Comparison of ENCODE assay signal across 24 cellular contexts in the genomic region with DNA sequence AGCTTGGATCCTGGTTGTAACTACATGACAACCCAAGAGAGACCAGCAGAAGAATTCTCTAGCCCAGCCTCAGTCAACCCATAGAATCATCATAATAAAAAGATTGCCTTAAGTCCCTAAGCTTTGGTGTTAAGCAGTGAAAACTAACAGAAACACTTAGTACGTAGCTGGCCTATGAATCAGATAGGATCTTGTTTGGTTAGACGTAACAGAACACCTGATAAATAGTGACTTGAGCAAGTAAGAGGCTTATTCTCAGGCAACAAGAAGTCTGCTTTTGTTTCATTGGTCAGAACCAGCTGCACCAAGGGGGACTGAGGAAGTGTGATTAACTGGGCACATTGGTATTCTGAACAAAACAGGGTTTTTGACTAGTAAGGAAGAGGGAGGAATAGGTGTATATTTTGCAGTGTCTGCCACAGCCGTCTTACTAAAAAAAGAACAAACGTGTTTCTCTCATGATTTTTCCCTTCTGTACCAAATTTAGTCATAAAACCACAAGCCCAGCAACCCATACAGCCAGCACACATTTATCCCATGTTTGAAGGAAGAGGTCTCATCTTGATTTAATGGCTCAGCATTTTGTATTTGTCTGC. TPM values are rescaled to one million over a fixed set of nuclear protein-coding genes. Genes with fewer than 3 reads are reported as not detected.
DNase-seq lines count a peak whose midpoint lies in the region; ATAC-seq, FAIRE-seq and TF ChIP-seq lines count a peak whose summit lies in the region.
"Had no signal": no experiment of that assay in that cellular context is flagged by ENCODE, and none has a peak within 500 bp of the region (broad histone marks: within the 10 kb centered on the region; RNA-seq: fewer than 3 reads in every experiment).

No MANE protein-coding gene starts in this region.

- CTCF ChIA-PET in activated naive CD4-positive, alpha-beta T cell treated with anti-CD3 and anti-CD28 coated beads for 36 hours (lab: Charles Lee), result interaction anchor here (0.9 kb wide), 1 partner anchor 11 kb away, joined by 3 read pairs; no protein-coding TSS in a partner anchor

- H3K4me1 ChIP-seq in astrocyte (ENCODE audit: insufficient read depth, low read length), result no peaks in the 10 kb centered on the region
- H3K4me1 ChIP-seq: body of pancreas had no signal

- no peak overlapping the region for H3K9ac ChIP-seq in astrocyte (ENCODE audit: low read length)

- no peak overlapping the region for H2AFZ ChIP-seq in astrocyte (ENCODE audit: low read depth, low read length)

- peak overlapping the region; percentile 54 for H3K27ac Mint-ChIP-seq in activated naive CD4-positive, alpha-beta T cell treated with anti-CD3 and anti-CD28 coated beads for 36 hours
- H3K27ac Mint-ChIP-seq in astrocyte (ENCODE audit: unreplicated experiment), result no peak overlapping the region
- H3K27ac Mint-ChIP-seq: activated B cell treated with CpG ODN at 0.5 μM for 24 hours, IgD-negative memory B cell, memory B cell, natural killer cell had no signal

- intact Hi-C loops in activated naive CD4-positive, alpha-beta T cell treated with anti-CD3 and anti-CD28 coated beads for 36 hours (cut with micrococcal nuclease), result no loop called here

- no peak overlapping the region for H3K27ac ChIP-seq in astrocyte (ENCODE audit: low read depth, low read length)
- H3K27ac ChIP-seq: body of pancreas, HL-60, SK-N-MC had no signal

- H3K27me3 Mint-ChIP-seq in activated naive CD4-positive, alpha-beta T cell treated with anti-CD3 and anti-CD28 coated beads for 36 hours (ENCODE audit: low read depth), result peaks cover 3% of the 10 kb centered on the region
- peaks cover 23% of the 10 kb centered on the region for H3K27me3 Mint-ChIP-seq in astrocyte (ENCODE audit: low read depth, unreplicated experiment)

- no peaks in the 10 kb centered on the region for H3K9me3 Mint-ChIP-seq in activated naive CD4-positive, alpha-beta T cell treated with anti-CD3 and anti-CD28 coated beads for 36 hours
- H3K9me3 Mint-ChIP-seq in astrocyte (ENCODE audit: unreplicated experiment), result no peaks in the 10 kb centered on the region
- H3K9me3 Mint-ChIP-seq: activated B cell treated with CpG ODN at 0.5 μM for 24 hours, memory B cell, natural killer cell had no signal

- peaks cover 9% of the 10 kb centered on the region for H3K4me1 Mint-ChIP-seq in activated naive CD4-positive, alpha-beta T cell treated with anti-CD3 and anti-CD28 coated beads for 36 hours (ENCODE audit: low read depth)
- peaks cover 3% of the 10 kb centered on the region for H3K4me1 Mint-ChIP-seq in astrocyte (ENCODE audit: low read depth, unreplicated experiment)
- H3K4me1 Mint-ChIP-seq: activated B cell treated with CpG ODN at 0.5 μM for 24 hours, IgD-negative memory B cell, memory B cell had no signal

- ATAC-seq in stimulated activated naive CD8-positive, alpha-beta T cell treated with anti-CD3 and anti-CD28 coated beads, Interleukin-15, Interleukin-2, amounts not matched to agents 100 U/mL and 50 U/mL, for 24 hours, result peak; percentile 53
- no peak for ATAC-seq in HG02973 (IDR thresholded peaks at IDR 0.05; ENCODE audit: unreplicated experiment)
- ATAC-seq: body of pancreas, left cardiac atrium, natural killer cell, right cardiac atrium had no signal

- no peak for FAIRE-seq in astrocyte (lab: Jason Lieb, UNC)
- FAIRE-seq: RCC 7860 had no signal

- H3K36me3 ChIP-seq in astrocyte (ENCODE audit: insufficient read depth, low read length) (no peaks in the 10 kb centered on the region), H7 (replicated peaks; ENCODE audit: control insufficient read depth, insufficient read depth, low read length) (no peaks in the 10 kb centered on the region)

- H4K20me1 ChIP-seq in astrocyte (ENCODE audit: insufficient read depth, low read length), result no peaks in the 10 kb centered on the region

- no peak overlapping the region for H3K4me3 Mint-ChIP-seq in activated naive CD4-positive, alpha-beta T cell treated with anti-CD3 and anti-CD28 coated beads for 36 hours
- no peak overlapping the region for H3K4me3 Mint-ChIP-seq in astrocyte (ENCODE audit: unreplicated experiment)
- H3K4me3 Mint-ChIP-seq: activated B cell treated with CpG ODN at 0.5 μM for 24 hours, IgD-negative memory B cell, memory B cell, natural killer cell had no signal

- H3K79me2 ChIP-seq in astrocyte (ENCODE audit: insufficient read depth, low read length), result no peaks in the 10 kb centered on the region

- H3K9me3 ChIP-seq in astrocyte (ENCODE audit: insufficient read depth, low read depth, low read length), result no peaks in the 10 kb centered on the region
- H3K9me3 ChIP-seq: body of pancreas had no signal

- DNase-seq in activated naive CD4-positive, alpha-beta T cell treated with anti-CD3 and anti-CD28 coated beads for 36 hours, result peak; percentile 13
- no peak for DNase-seq in activated naive CD4-positive, alpha-beta T cell (lab: John Stamatoyannopoulos, UW)
- peak; percentile 52 for DNase-seq in NCI-H82 (lab: John Stamatoyannopoulos, UW)
- DNase-seq in astrocyte (ENCODE audit: low read depth), result peak; percentile 4
- no peak for DNase-seq in stimulated activated naive CD8-positive, alpha-beta T cell treated with anti-CD3 and anti-CD28 coated beads, Interleukin-15, Interleukin-2, amounts not matched to agents 100 U/mL and 50 U/mL, for 24 hours
- DNase-seq in H7, result no peak
- DNase-seq in T1000 (lab: John Stamatoyannopoulos, UW), result no peak
- DNase-seq: activated B cell treated with CpG ODN at 0.5 μM for 24 hours; activated naive CD4-positive, alpha-beta T cell treated with anti-CD3 and anti-CD28 coated beads, Interleukin-2, amount 50 U/mL, for 16 hours; body of pancreas; DMS153; GDM1; left cardiac atrium; natural killer cell; NCI-H1694; NCI-H226; right cardiac atrium; stimulated activated CD4-positive, alpha-beta T cell treated with anti-CD3 and anti-CD28 coated beads, Interleukin-15, amount 100 ng/mL, for 24 hours had no signal

- no peak for TF ChIP-seq CTCF in astrocyte (IDR thresholded peaks at IDR 0.05; ENCODE audit: insufficient read depth, low read depth, low read length)

- H3K27me3 ChIP-seq in astrocyte (ENCODE audit: insufficient read depth, low read length) (peaks cover 57% of the 10 kb centered on the region), H7 (ENCODE audit: control insufficient read depth, insufficient read depth, low read length) (no peaks in the 10 kb centered on the region; the same call in 1 of the 2 replicates)
- H3K27me3 ChIP-seq: body of pancreas had no signal

- H3K36me3 Mint-ChIP-seq in activated naive CD4-positive, alpha-beta T cell treated with anti-CD3 and anti-CD28 coated beads for 36 hours (ENCODE audit: low read depth), result no peaks in the 10 kb centered on the region
- no peaks in the 10 kb centered on the region for H3K36me3 Mint-ChIP-seq in astrocyte (ENCODE audit: low read depth, unreplicated experiment)
- H3K36me3 Mint-ChIP-seq: memory B cell, natural killer cell had no signal

- H3K4me3 ChIP-seq in astrocyte (ENCODE audit: insufficient read depth, low read depth, low read length), result no peak overlapping the region
- H3K4me3 ChIP-seq in H7 (ENCODE audit: insufficient read depth, low read depth, low read length), result no peak overlapping the region
- H3K4me3 ChIP-seq: body of pancreas, SK-N-MC had no signal

- H3K4me2 ChIP-seq in astrocyte (ENCODE audit: low read length), result no peak overlapping the region

RNA-seq across cellular contexts. Expression of a gene that starts 53.3 kb away (rescaled TPM):
- total RNA-seq in activated naive CD4-positive, alpha-beta T cell treated with anti-CD3 and anti-CD28 coated beads for 36 hours, result 1 to 10 TPM; 2.5 to 2.6 TPM
- total RNA-seq in astrocyte, result 13.3 and 13.6 TPM in 2 replicates
- 7.0 and 7.9 TPM in 2 replicates for total RNA-seq in H7 (2014; rRNA removed; shearing (Covaris generic))

Comparison
In these comparisons a context has a peak if more than half of its experiments do, and no peak if none do; other contexts are left out.
1. DNase-seq: peak in activated naive CD4-positive, alpha-beta T cell treated with anti-CD3 and anti-CD28 coated beads for 36 hours (single experiment), NCI-H82 (single experiment) and astrocyte (single experiment); none in activated naive CD4-positive, alpha-beta T cell (0 of 4), stimulated activated naive CD8-positive, alpha-beta T cell treated with anti-CD3 and anti-CD28 coated beads, Interleukin-15, Interleukin-2, amounts not matched to agents 100 U/mL and 50 U/mL, for 24 hours (single experiment), H7 (single experiment) and T1000 (single experiment).